In genomic region chr21:32727728-32728454, GRCh38 we compare ENCODE assay signal across 8 cellular contexts. TPM values are rescaled to one million over a fixed set of nuclear protein-coding genes. Genes with fewer than 3 reads are reported as not detected.
A peak's percentile ranks its signal among the peaks of the same experiment; 100 is the strongest.
DNase-seq lines count a peak whose midpoint lies in the region; ATAC-seq lines count a peak whose summit lies in the region.

Gene SYNJ1 (minus strand): TSS chr21:32728013. CDS start chr21:32726895, 1,118 bp downstream.

- H3K4me3 ChIP-seq in BLaER1 treated with 17β-estradiol and CSF1 and Interleukin-3, amounts not matched to agents 10 nM and 100 nM, result peak within 1 kb of the TSS; percentile 81 to 99 (median 90)

- DNase-seq in NCI-H526 (lab: John Stamatoyannopoulos, UW), result peak; percentile 87 to 97
- DNase-seq in activated CD4-positive, alpha-beta T cell treated with anti-CD3 and anti-CD28 coated beads for 48 hours, result peak; percentile 95
- peak; percentile 96 for DNase-seq in left colon
- peak; percentile 90 to 91 for DNase-seq in stimulated activated CD4-positive, alpha-beta T cell treated with anti-CD3 and anti-CD28 coated beads, Interleukin-1b, Interleukin-23, amount 100 ng/mL, for 4 hours (ENCODE audit: low read depth in 2 of 2)

- peaks cover 0 to 12% (median 5%) of the 10 kb centered on the region in 11 experiments; a peak in 8 of 22 replicates for H4K20me1 ChIP-seq in BLaER1 treated with 17β-estradiol and CSF1 and Interleukin-3, amounts not matched to agents 10 nM and 100 nM

- peaks cover 3 to 31% (median 8%) of the 10 kb centered on the region in 11 experiments; a peak in 18 of 22 replicates for H3K36me3 ChIP-seq in BLaER1 treated with 17β-estradiol and CSF1 and Interleukin-3, amounts not matched to agents 10 nM and 100 nM

- H3K9ac ChIP-seq in BLaER1 treated with 17β-estradiol and CSF1 and Interleukin-3, amounts not matched to agents 10 nM and 100 nM, result peak within 1 kb of the TSS; percentile 75 to 93 (median 85)

- H3K27me3 ChIP-seq in BLaER1 treated with 17β-estradiol and CSF1 and Interleukin-3, amounts not matched to agents 10 nM and 100 nM, result no peaks in the 10 kb centered on the region

- peak within 1 kb of the TSS; percentile 84 to 93 (median 89) for H3K4me2 ChIP-seq in BLaER1 treated with 17β-estradiol and CSF1 and Interleukin-3, amounts not matched to agents 10 nM and 100 nM

- peaks cover 11 to 40% (median 19%) of the 10 kb centered on the region in 10 experiments for H3K4me1 ChIP-seq in BLaER1 treated with 17β-estradiol and CSF1 and Interleukin-3, amounts not matched to agents 10 nM and 100 nM

- H3K9me3 ChIP-seq in BLaER1 treated with 17β-estradiol and CSF1 and Interleukin-3, amounts not matched to agents 10 nM and 100 nM (replicated peaks in 1 of 11), result no peaks in the 10 kb centered on the region

- intact Hi-C loops in left colon (cut with DNase I, micrococcal nuclease), result no loop called here

- peak; percentile 92 for ATAC-seq in GM19328 (IDR thresholded peaks at IDR 0.05; ENCODE audit: unreplicated experiment)
- ATAC-seq in HG03469 (IDR thresholded peaks at IDR 0.05; ENCODE audit: unreplicated experiment), result peak; percentile 74
- ATAC-seq in left colon, result peak; percentile 94

- peak within 1 kb of the TSS; percentile 62 to 93 (median 76) for H3K27ac ChIP-seq in BLaER1 treated with 17β-estradiol and CSF1 and Interleukin-3, amounts not matched to agents 10 nM and 100 nM
- H3K27ac ChIP-seq in cingulate gyrus (ENCODE audit: low read depth, low read length), result peak within 1 kb of the TSS; percentile 79

RNA-seq across cellular contexts. Expression of gene SYNJ1, which starts in this region (rescaled TPM):
- total RNA-seq in left colon, result 10 to 100 TPM; 13.1 to 14.0 TPM

Comparison
In these comparisons a context has a peak if more than half of its experiments do, and no peak if none do; other contexts are left out.
1. Peak in every context shown above with its lines: DNase-seq, ATAC-seq, H3K4me3 ChIP-seq and H3K27ac ChIP-seq.